ENCODE assay signal across 1 cellular context in the genomic region with DNA sequence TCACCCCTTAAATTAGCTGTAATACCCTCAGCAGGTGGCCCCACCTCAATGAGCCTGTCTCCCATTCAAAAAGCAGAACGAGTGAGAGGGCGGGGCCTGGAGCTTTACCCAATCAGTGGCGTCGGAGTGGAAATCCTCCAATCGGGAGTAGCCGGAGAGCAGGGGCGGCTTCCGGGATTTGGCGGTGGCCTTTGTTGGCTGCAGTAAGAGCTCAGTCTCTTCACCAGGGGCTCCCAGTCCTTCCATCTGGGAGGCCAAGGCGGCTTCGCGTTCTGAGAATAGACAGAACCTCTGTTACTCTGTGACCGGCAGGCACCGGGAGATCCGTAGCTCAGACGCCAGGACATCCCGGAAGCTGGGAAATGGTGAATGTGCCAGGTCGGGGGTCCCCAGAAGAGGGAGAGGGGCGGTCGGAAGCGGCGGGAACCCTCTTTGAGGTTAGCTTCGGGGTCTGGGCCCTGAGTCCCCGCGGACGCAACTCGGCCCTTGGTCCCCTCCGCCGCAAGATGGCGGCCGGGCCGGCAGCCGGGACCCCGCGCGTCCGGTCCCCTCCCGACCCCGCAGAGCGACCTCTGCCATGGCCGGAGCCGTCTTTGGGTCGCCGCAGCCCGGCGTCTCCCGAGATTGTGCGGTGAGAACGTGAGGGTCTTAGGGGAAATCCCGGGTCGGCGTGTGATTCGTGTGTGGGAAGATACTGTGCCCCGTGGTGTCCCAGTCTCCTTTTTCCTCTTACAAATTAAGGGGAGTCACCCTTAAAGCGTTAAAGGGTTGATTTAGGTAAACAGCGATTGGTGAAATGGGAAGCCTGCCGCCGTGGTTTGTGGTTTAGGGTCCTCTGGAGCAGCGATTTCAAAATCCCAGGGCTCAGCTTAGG.
TF ChIP-seq lines count a peak whose summit lies in the region.

No MANE protein-coding gene starts in this region.

TF ChIP-seq in HepG2, 621 proteins besides CTCF, POLR2A, EP300 and RAD21 (continued from another document and continues in another):
- TF ChIP-seq ZHX2 (IDR thresholded peaks at IDR 0.05; ENCODE audit: low read depth) (peak; percentile 24; the same call in 1 of the 2 replicates), ZHX2 (CRISPR knock-in tag; IDR thresholded peaks at IDR 0.05; ENCODE audit: borderline replicate concordance) (peak; percentile 93), PHF8 (CRISPR knock-in tag; IDR thresholded peaks at IDR 0.05) (peak; percentile 97), ZNF468 (CRISPR knock-in tag; IDR thresholded peaks at IDR 0.05) (0 out of 2 replicates have a peak, but pooled peaks have one; percentile 38), ZNF441 (CRISPR knock-in tag; IDR thresholded peaks at IDR 0.05; ENCODE audit: borderline replicate concordance) (peak; percentile 36; the same call in 1 of the 2 replicates), ZHX1 (CRISPR knock-in tag; IDR thresholded peaks at IDR 0.05; ENCODE audit: low read depth) (peak; percentile 92), PAF1 (CRISPR knock-in tag; IDR thresholded peaks at IDR 0.05) (peak; percentile 74), HNF4G (IDR thresholded peaks at IDR 0.05; ENCODE audit: borderline replicate concordance, low read depth, low read length) (0 out of 2 replicates have a peak, but pooled peaks have one; percentile 13), HNF4G (CRISPR knock-in tag; IDR thresholded peaks at IDR 0.05; ENCODE audit: borderline replicate concordance, low read depth) (peak; percentile 63), ZFP36 (IDR thresholded peaks at IDR 0.05; ENCODE audit: borderline replicate concordance, low read depth, low read length, partially characterized antibody) (no peak), ZNF557 (CRISPR knock-in tag; IDR thresholded peaks at IDR 0.05) (peak; percentile 96), ZNF432 (CRISPR knock-in tag; IDR thresholded peaks at IDR 0.05; ENCODE audit: borderline replicate concordance) (no peak), ZNF362 (CRISPR knock-in tag; IDR thresholded peaks at IDR 0.05; ENCODE audit: borderline replicate concordance) (0 out of 2 replicates have a peak, but pooled peaks have one; percentile 32), MTA1 (CRISPR knock-in tag; IDR thresholded peaks at IDR 0.05; ENCODE audit: borderline replicate concordance) (peak; percentile 86; the same call in 1 of the 2 replicates), HMGA1 (CRISPR knock-in tag; conservative IDR thresholded peaks at IDR 0.05) (no peak), SMYD3 (CRISPR knock-in tag; IDR thresholded peaks at IDR 0.05) (peak; percentile 93), BCL6 (CRISPR knock-in tag; IDR thresholded peaks at IDR 0.05) (peak; percentile 37), SOX5 (CRISPR knock-in tag; IDR thresholded peaks at IDR 0.05; ENCODE audit: borderline replicate concordance) (no peak; the same call in 1 of the 2 replicates), ZNF350 (CRISPR knock-in tag; IDR thresholded peaks at IDR 0.05; ENCODE audit: borderline replicate concordance, low read depth) (peak; percentile 95), ZNF138 (CRISPR knock-in tag; IDR thresholded peaks at IDR 0.05; ENCODE audit: low read depth) (peak; percentile 90; the same call in 1 of the 2 replicates), SOX13 (IDR thresholded peaks at IDR 0.05) (peak; percentile 20; the same call in 1 of the 2 replicates), SOX13 (CRISPR knock-in tag; conservative IDR thresholded peaks at IDR 0.05 in 1 of 2, IDR thresholded peaks at IDR 0.05 in 1 of 2) (peak; percentile 41 to 96; a peak in 3 of 4 replicates), TFE3 (CRISPR knock-in tag; IDR thresholded peaks at IDR 0.05) (peak; percentile 51; the same call in 1 of the 2 replicates), ZNF326 (CRISPR knock-in tag; IDR thresholded peaks at IDR 0.05; ENCODE audit: borderline replicate concordance) (peak; percentile 78; the same call in 1 of the 2 replicates), KDM5B (CRISPR knock-in tag; IDR thresholded peaks at IDR 0.05; ENCODE audit: borderline replicate concordance) (peak; percentile 95), NCOR1 (IDR thresholded peaks at IDR 0.05; ENCODE audit: borderline replicate concordance, low read length) (no peak), FOXJ3 (CRISPR knock-in tag; IDR thresholded peaks at IDR 0.05; ENCODE audit: borderline replicate concordance) (peak; percentile 85), ZNF383 (CRISPR knock-in tag; IDR thresholded peaks at IDR 0.05; ENCODE audit: borderline replicate concordance) (peak; percentile 80; the same call in 1 of the 2 replicates), ZFAT (CRISPR knock-in tag; conservative IDR thresholded peaks at IDR 0.05) (peak; percentile 85), MTF2 (CRISPR knock-in tag; IDR thresholded peaks at IDR 0.05; ENCODE audit: borderline replicate concordance) (0 out of 2 replicates have a peak, but pooled peaks have one; percentile 60), ZNF446 (CRISPR knock-in tag; IDR thresholded peaks at IDR 0.05) (peak; percentile 79; the same call in 1 of the 2 replicates), ZNF562 (CRISPR knock-in tag; IDR thresholded peaks at IDR 0.05; ENCODE audit: borderline replicate concordance) (no peak), ATF7-NPFF (CRISPR knock-in tag; IDR thresholded peaks at IDR 0.05; ENCODE audit: low read depth) (peak; percentile 74), TP53 (CRISPR knock-in tag; conservative IDR thresholded peaks at IDR 0.05) (peak; percentile 89; the same call in 1 of the 2 replicates), BRCA1 (CRISPR knock-in tag; IDR thresholded peaks at IDR 0.05) (peak; percentile 92), ZNF713 (CRISPR knock-in tag; IDR thresholded peaks at IDR 0.05) (no peak), ZNF772 (CRISPR knock-in tag; IDR thresholded peaks at IDR 0.05) (peak; percentile 94), ZNF672 (CRISPR knock-in tag; IDR thresholded peaks at IDR 0.05) (no peak)
- TF ChIP-seq, protein P1, sequence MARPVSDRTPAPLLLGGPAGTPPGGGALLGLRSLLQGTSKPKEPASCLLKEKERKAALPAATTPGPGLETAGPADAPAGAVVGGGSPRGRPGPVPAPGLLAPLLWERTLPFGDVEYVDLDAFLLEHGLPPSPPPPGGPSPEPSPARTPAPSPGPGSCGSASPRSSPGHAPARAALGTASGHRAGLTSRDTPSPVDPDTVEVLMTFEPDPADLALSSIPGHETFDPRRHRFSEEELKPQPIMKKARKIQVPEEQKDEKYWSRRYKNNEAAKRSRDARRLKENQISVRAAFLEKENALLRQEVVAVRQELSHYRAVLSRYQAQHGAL (CRISPR knock-in tag; IDR thresholded peaks at IDR 0.05; ENCODE audit: not compliant biosample characterization) = peak; percentile 96
- TF ChIP-seq, protein P2, sequence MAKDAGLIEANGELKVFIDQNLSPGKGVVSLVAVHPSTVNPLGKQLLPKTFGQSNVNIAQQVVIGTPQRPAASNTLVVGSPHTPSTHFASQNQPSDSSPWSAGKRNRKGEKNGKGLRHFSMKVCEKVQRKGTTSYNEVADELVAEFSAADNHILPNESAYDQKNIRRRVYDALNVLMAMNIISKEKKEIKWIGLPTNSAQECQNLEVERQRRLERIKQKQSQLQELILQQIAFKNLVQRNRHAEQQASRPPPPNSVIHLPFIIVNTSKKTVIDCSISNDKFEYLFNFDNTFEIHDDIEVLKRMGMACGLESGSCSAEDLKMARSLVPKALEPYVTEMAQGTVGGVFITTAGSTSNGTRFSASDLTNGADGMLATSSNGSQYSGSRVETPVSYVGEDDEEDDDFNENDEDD (CRISPR knock-in tag; IDR thresholded peaks at IDR 0.05; ENCODE audit: borderline replicate concordance) = peak; percentile 45; the same call in 1 of the 2 replicates
- TF ChIP-seq, protein P3, sequence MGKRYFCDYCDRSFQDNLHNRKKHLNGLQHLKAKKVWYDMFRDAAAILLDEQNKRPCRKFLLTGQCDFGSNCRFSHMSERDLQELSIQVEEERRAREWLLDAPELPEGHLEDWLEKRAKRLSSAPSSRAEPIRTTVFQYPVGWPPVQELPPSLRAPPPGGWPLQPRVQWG (CRISPR knock-in tag; IDR thresholded peaks at IDR 0.05; ENCODE audit: borderline replicate concordance, low read depth) = no peak
- TF ChIP-seq, protein P4, sequence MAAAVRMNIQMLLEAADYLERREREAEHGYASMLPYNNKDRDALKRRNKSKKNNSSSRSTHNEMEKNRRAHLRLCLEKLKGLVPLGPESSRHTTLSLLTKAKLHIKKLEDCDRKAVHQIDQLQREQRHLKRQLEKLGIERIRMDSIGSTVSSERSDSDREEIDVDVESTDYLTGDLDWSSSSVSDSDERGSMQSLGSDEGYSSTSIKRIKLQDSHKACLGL (CRISPR knock-in tag; IDR thresholded peaks at IDR 0.05) = peak; percentile 85
- TF ChIP-seq, protein P5, sequence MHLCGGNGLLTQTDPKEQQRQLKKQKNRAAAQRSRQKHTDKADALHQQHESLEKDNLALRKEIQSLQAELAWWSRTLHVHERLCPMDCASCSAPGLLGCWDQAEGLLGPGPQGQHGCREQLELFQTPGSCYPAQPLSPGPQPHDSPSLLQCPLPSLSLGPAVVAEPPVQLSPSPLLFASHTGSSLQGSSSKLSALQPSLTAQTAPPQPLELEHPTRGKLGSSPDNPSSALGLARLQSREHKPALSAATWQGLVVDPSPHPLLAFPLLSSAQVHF (CRISPR knock-in tag; IDR thresholded peaks at IDR 0.05) = no peak
